In the genomic region with DNA sequence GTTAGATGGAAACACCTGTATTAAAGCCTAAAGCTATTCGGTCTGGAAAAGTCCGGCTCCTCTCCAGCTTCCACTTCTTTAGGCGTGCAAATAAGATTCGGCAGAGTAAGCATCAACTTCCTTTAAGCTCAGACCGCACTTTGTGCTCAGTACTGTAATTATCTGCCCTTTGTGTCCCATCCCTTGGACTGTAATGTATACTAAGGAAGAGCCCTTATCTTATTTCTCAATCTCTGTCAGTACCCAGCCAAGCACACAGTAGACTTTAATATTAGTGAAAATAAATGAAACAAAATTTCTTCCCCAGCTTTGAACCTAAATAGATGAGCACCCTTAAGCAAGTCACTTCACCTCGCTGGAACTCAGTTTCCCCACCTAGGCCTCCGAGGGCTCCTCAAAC, we compare ENCODE assay signal across 1 cellular context.
TF ChIP-seq lines count a peak whose summit lies in the region.

No MANE protein-coding gene starts in this region.

TF ChIP-seq in K562, 482 proteins besides CTCF, POLR2A, EP300 and RAD21:
- TF ChIP-seq DACH1 (IDR thresholded peaks at IDR 0.05; ENCODE audit: partially characterized antibody) (no peak), ZBTB49 (CRISPR knock-in tag; IDR thresholded peaks at IDR 0.05; ENCODE audit: borderline replicate concordance) (no peak), SIRT6 (IDR thresholded peaks at IDR 0.05; ENCODE audit: low read depth, low read length) (no peak), PRMT5 (CRISPR knock-in tag; IDR thresholded peaks at IDR 0.05) (no peak), ARID2 (IDR thresholded peaks at IDR 0.05) (no peak), RBM39 (optimal IDR thresholded peaks at IDR 0.05; ENCODE audit: low read depth, low read length) (no peak), NFATC3 (IDR thresholded peaks at IDR 0.05) (no peak), ZNF24 (IDR thresholded peaks at IDR 0.05) (no peak), FOXA1 (IDR thresholded peaks at IDR 0.05; ENCODE audit: borderline replicate concordance) (no peak), ZNF263 (CRISPR knock-in tag; IDR thresholded peaks at IDR 0.05; ENCODE audit: borderline replicate concordance) (no peak), NFE2 (IDR thresholded peaks at IDR 0.05; ENCODE audit: low read depth) (no peak), ZNF431 (CRISPR knock-in tag; IDR thresholded peaks at IDR 0.05) (no peak), RCOR1 (IDR thresholded peaks at IDR 0.05; ENCODE audit: borderline replicate concordance in 1 of 2, low read depth in 2 of 2, low read length in 2 of 2) (no peak), PHTF2 (CRISPR knock-in tag; IDR thresholded peaks at IDR 0.05) (no peak), ERF (CRISPR knock-in tag; IDR thresholded peaks at IDR 0.05) (no peak), MTA2 (IDR thresholded peaks at IDR 0.05; ENCODE audit: low read depth) (no peak)
- TF ChIP-seq, protein P1, sequence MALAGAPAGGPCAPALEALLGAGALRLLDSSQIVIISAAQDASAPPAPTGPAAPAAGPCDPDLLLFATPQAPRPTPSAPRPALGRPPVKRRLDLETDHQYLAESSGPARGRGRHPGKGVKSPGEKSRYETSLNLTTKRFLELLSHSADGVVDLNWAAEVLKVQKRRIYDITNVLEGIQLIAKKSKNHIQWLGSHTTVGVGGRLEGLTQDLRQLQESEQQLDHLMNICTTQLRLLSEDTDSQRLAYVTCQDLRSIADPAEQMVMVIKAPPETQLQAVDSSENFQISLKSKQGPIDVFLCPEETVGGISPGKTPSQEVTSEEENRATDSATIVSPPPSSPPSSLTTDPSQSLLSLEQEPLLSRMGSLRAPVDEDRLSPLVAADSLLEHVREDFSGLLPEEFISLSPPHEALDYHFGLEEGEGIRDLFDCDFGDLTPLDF (CRISPR knock-in tag; IDR thresholded peaks at IDR 0.05), result no peak
